1 cellular context compared by ENCODE assay signal in the genomic region with DNA sequence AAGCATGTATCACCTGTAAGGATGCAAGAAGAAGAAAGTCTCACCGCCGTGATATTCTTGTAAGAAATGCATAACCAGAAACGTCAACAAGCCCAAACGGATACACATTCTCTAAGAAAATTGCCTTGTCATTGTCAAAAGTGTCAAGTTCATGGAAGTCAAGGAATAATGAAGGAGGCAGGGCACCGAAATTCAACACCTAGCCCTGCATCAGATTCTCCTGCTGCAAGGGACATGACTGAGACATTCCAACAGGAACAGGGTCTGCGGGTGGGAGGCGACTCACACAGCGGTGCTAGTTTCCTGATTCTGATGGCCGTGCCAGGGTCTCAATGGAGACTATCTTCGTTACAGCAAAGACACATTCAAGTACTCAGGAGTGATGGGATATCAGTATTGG.
TF ChIP-seq lines count a peak whose summit lies in the region.

No MANE protein-coding gene starts in this region.

TF ChIP-seq in H1, 55 proteins besides CTCF, POLR2A, EP300 and RAD21:
- TF ChIP-seq POLR2AphosphoS5 (IDR thresholded peaks at IDR 0.05; ENCODE audit: low read depth, low read length) (no peak), BCL11A (IDR thresholded peaks at IDR 0.05; ENCODE audit: low read depth in 2 of 2, low read length in 2 of 2) (no peak), BACH1 (IDR thresholded peaks at IDR 0.05; ENCODE audit: low read length) (0 out of 2 replicates have a peak, but pooled peaks have one; percentile 63), ASH2L (IDR thresholded peaks at IDR 0.05; ENCODE audit: low read length) (no peak), ZNF274 (IDR thresholded peaks at IDR 0.05; ENCODE audit: borderline replicate concordance, extremely low read depth, low read length) (no peak), CTBP2 (IDR thresholded peaks at IDR 0.05; ENCODE audit: borderline replicate concordance, insufficient read depth, insufficient read length, low read length) (no peak), YY1 (IDR thresholded peaks at IDR 0.05; ENCODE audit: low read depth, low read length) (no peak), TEAD4 (IDR thresholded peaks at IDR 0.05; ENCODE audit: low read depth, low read length) (peak; percentile 81), KDM1A (IDR thresholded peaks at IDR 0.05; ENCODE audit: borderline replicate concordance, low read length) (no peak)
- TF ChIP-seq, protein P1, sequence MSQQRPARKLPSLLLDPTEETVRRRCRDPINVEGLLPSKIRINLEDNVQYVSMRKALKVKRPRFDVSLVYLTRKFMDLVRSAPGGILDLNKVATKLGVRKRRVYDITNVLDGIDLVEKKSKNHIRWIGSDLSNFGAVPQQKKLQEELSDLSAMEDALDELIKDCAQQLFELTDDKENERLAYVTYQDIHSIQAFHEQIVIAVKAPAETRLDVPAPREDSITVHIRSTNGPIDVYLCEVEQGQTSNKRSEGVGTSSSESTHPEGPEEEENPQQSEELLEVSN (IDR thresholded peaks at IDR 0.05), result no peak
